ENCODE assay signal across 8 cellular contexts in genomic region chr10:84540617-84541288, GRCh38.
DNase-seq lines count a peak whose midpoint lies in the region; ATAC-seq and TF ChIP-seq lines count a peak whose summit lies in the region.

No MANE protein-coding gene starts in this region.

- H3K27me3 Mint-ChIP-seq in activated naive CD4-positive, alpha-beta T cell treated with anti-CD3 and anti-CD28 coated beads for 36 hours (ENCODE audit: low read depth): peaks cover 17% of the 10 kb centered on the region
- peaks cover 29% of the 10 kb centered on the region for H3K27me3 Mint-ChIP-seq in type B pancreatic cell

- intact Hi-C loops in activated naive CD4-positive, alpha-beta T cell treated with anti-CD3 and anti-CD28 coated beads for 36 hours (cut with micrococcal nuclease): loop anchor here (1.0 to 2.0 kb wide), 4 partner anchors 176 to 1837 kb away; no protein-coding TSS in a partner anchor
- intact Hi-C loops in Right ventricle myocardium superior (cut with DNase I) (no loop called here), posterior cingulate gyrus (cut with DNase I) (loop anchor here (5.0 to 10.0 kb wide), 2 partner anchors 174 to 1837 kb away; no protein-coding TSS in a partner anchor)

- H3K27ac Mint-ChIP-seq in activated naive CD4-positive, alpha-beta T cell treated with anti-CD3 and anti-CD28 coated beads for 36 hours: no peak overlapping the region
- H3K27ac Mint-ChIP-seq in type B pancreatic cell: no peak overlapping the region

- CTCF ChIA-PET in activated naive CD4-positive, alpha-beta T cell treated with anti-CD3 and anti-CD28 coated beads for 36 hours (lab: Charles Lee): interaction anchor here (0.6 to 10.0 kb wide), 25 partner anchors 9 to 901 kb away, joined by 3 to 261 read pairs (median 4); no protein-coding TSS in a partner anchor

- no peaks in the 10 kb centered on the region for H3K36me3 Mint-ChIP-seq in activated naive CD4-positive, alpha-beta T cell treated with anti-CD3 and anti-CD28 coated beads for 36 hours (ENCODE audit: low read depth)
- H3K36me3 Mint-ChIP-seq in type B pancreatic cell: no peaks in the 10 kb centered on the region

- peaks cover 13% of the 10 kb centered on the region for H3K4me1 Mint-ChIP-seq in activated naive CD4-positive, alpha-beta T cell treated with anti-CD3 and anti-CD28 coated beads for 36 hours (ENCODE audit: low read depth)
- peaks cover 23% of the 10 kb centered on the region for H3K4me1 Mint-ChIP-seq in type B pancreatic cell (ENCODE audit: unreplicated experiment)

- peak; percentile 82 for TF ChIP-seq CTCF in AG09319 (IDR thresholded peaks at IDR 0.05; ENCODE audit: low read depth, low read length)
- TF ChIP-seq CTCF in type B pancreatic cell (conservative IDR thresholded peaks at IDR 0.05): peak; percentile 85

- H3K4me3 Mint-ChIP-seq in activated naive CD4-positive, alpha-beta T cell treated with anti-CD3 and anti-CD28 coated beads for 36 hours: peak overlapping the region; percentile 54
- H3K4me3 Mint-ChIP-seq in type B pancreatic cell: peak overlapping the region; percentile 76

- ATAC-seq in GM18909 (IDR thresholded peaks at IDR 0.05; ENCODE audit: poor library complexity, unreplicated experiment) (peak; percentile 85), HG03139 (IDR thresholded peaks at IDR 0.05; ENCODE audit: unreplicated experiment) (peak; percentile 83), Right ventricle myocardium superior (ENCODE audit: poor library complexity) (peak; percentile 84)

- peak; percentile 15 for DNase-seq in AG09319 (ENCODE audit: extremely low read depth, low read depth)
- DNase-seq in RKO (ENCODE audit: low spot score): peak; percentile 64
- DNase-seq in activated naive CD4-positive, alpha-beta T cell treated with anti-CD3 and anti-CD28 coated beads for 36 hours: peak; percentile 81
- DNase-seq in Right ventricle myocardium superior: peak; percentile 68
- peak; percentile 55 to 96 (median 72) for DNase-seq in posterior cingulate gyrus
- DNase-seq in type B pancreatic cell (ENCODE audit: extremely low spot score, unreplicated experiment): peak; percentile 86

- H3K9me3 Mint-ChIP-seq in activated naive CD4-positive, alpha-beta T cell treated with anti-CD3 and anti-CD28 coated beads for 36 hours: no peaks in the 10 kb centered on the region
- no peaks in the 10 kb centered on the region for H3K9me3 Mint-ChIP-seq in type B pancreatic cell

Comparison
In these comparisons a context has a peak if more than half of its experiments do, and no peak if none do; other contexts are left out.
1. Peak in every context shown above with its lines: DNase-seq and ATAC-seq.
2. DNase-seq: peak in every context shown above with its lines; median percentile 86 in type B pancreatic cell; 81 in activated naive CD4-positive, alpha-beta T cell treated with anti-CD3 and anti-CD28 coated beads for 36 hours; 72 in posterior cingulate gyrus; 68 in Right ventricle myocardium superior; 64 in RKO; 15 in AG09319.